17 cellular contexts compared by ENCODE assay signal in genomic region chr22:48118654-48119053, GRCh38.
"Had no signal": no experiment of that assay in that cellular context is flagged by ENCODE, and none has a peak within 500 bp of the region (broad histone marks: within the 10 kb centered on the region; RNA-seq: fewer than 3 reads in every experiment).

No MANE protein-coding gene starts in this region.

- H3K9me3 Mint-ChIP-seq: activated naive CD4-positive, alpha-beta T cell treated with anti-CD3 and anti-CD28 coated beads, Interleukin-2, amount 50 U/mL, for 24 hours had no signal

- H3K4me3 ChIP-seq: body of pancreas, heart left ventricle, right lobe of liver, skin epidermis, transverse colon, uterus had no signal

- H3K4me3 Mint-ChIP-seq: activated naive CD4-positive, alpha-beta T cell treated with anti-CD3 and anti-CD28 coated beads, Interleukin-2, amount 50 U/mL, for 24 hours had no signal

- H3K4me1 ChIP-seq: body of pancreas, heart left ventricle, parathyroid adenoma, right lobe of liver, transverse colon, uterus had no signal

- H3K79me2 ChIP-seq: parathyroid adenoma had no signal

- ATAC-seq: body of pancreas, heart left ventricle, right lobe of liver had no signal

- H3K9ac ChIP-seq: parathyroid adenoma had no signal

- H3K27ac ChIP-seq: body of pancreas, epithelial cell of prostate, heart left ventricle, parathyroid adenoma, right lobe of liver, skin epidermis, transverse colon, uterus, WERI-Rb-1 had no signal

- H2AFZ ChIP-seq: parathyroid adenoma had no signal

- H3K27ac Mint-ChIP-seq: activated naive CD4-positive, alpha-beta T cell treated with anti-CD3 and anti-CD28 coated beads, Interleukin-2, amount 50 U/mL, for 24 hours had no signal

- H3K9me3 ChIP-seq: body of pancreas, right lobe of liver, uterus had no signal

- H3K27me3 ChIP-seq: body of pancreas, right lobe of liver, transverse colon, uterus had no signal

- FAIRE-seq: islet of Langerhans had no signal

- H3K4me1 Mint-ChIP-seq: activated naive CD4-positive, alpha-beta T cell treated with anti-CD3 and anti-CD28 coated beads, Interleukin-2, amount 50 U/mL, for 24 hours had no signal

- H3K36me3 Mint-ChIP-seq: activated naive CD4-positive, alpha-beta T cell treated with anti-CD3 and anti-CD28 coated beads, Interleukin-2, amount 50 U/mL, for 24 hours had no signal

- H3K36me3 ChIP-seq: heart left ventricle, right lobe of liver, transverse colon, uterus, WERI-Rb-1 had no signal

- DNase-seq: activated CD4-positive, CD25-positive, alpha-beta regulatory T cell treated with anti-CD3 and anti-CD28 coated beads, Interleukin-2, amount 50 U/mL, for 72 hours; activated gamma-delta T cell treated with Interleukin-2 at 50 U/mL for 16 hours; activated T-cell treated with anti-CD3 and anti-CD28 coated beads, Interleukin-2, amount 50 U/mL, for 1 hour; anterior cingulate cortex; body of pancreas; heart left ventricle; nucleus accumbens; right lobe of liver; stimulated activated CD4-positive, alpha-beta T cell treated with anti-CD3 and anti-CD28 coated beads, Interleukin-1b, Interleukin-23, amount 100 ng/mL, for 48 hours; transverse colon; uterus; WERI-Rb-1 had no signal
